Comparison of ENCODE assay signal across 8 cellular contexts in genomic region chr19:52170863-52171320, GRCh38. TPM values are rescaled to one million over a fixed set of nuclear protein-coding genes. Genes with fewer than 3 reads are reported as not detected.
DNase-seq lines count a peak whose midpoint lies in the region; ATAC-seq and TF ChIP-seq lines count a peak whose summit lies in the region.

No MANE protein-coding gene starts in this region.

- peak overlapping the region; percentile 62 for H3K27ac ChIP-seq in C4-2B
- H3K27ac ChIP-seq in Panc1 (ENCODE audit: low read length), result peak overlapping the region; percentile 70
- no peak overlapping the region for H3K27ac ChIP-seq in ectodermal cell (ENCODE audit: insufficient read depth, low read depth, low read length, poor library complexity, severe bottlenecking)
- H3K27ac ChIP-seq in mesenchymal stem cell (ENCODE audit: low read length, poor library complexity, severe bottlenecking), result no peak overlapping the region
- peak overlapping the region; percentile 75 to 93 (median 90) for H3K27ac ChIP-seq in upper lobe of left lung

- H3K79me1 ChIP-seq in mesenchymal stem cell (replicated peaks; ENCODE audit: low read length, poor library complexity, severe bottlenecking), result peaks cover 9% of the 10 kb centered on the region

- peak overlapping the region in 1 of 2 experiments; percentile 95 for H3K14ac ChIP-seq in mesenchymal stem cell (ENCODE audit: low read length in 2 of 2)

- H3K9me3 ChIP-seq in Panc1 (ENCODE audit: control insufficient read depth, insufficient read depth, low read depth, low read length), result no peaks in the 10 kb centered on the region
- H3K9me3 ChIP-seq in ectodermal cell (ENCODE audit: control insufficient read depth, low read length), result no peaks in the 10 kb centered on the region
- peaks cover 12% of the 10 kb centered on the region for H3K9me3 ChIP-seq in mesenchymal stem cell (ENCODE audit: control insufficient read depth, low read length)
- H3K9me3 ChIP-seq in upper lobe of left lung, result no peaks in the 10 kb centered on the region

- 0 to 1% methylated on average over 22 of the region's 22 CpGs for WGBS in ectodermal cell, 2 experiments
- WGBS in mesenchymal stem cell, result under 1% methylated on average over 22 of the region's 22 CpGs
- 0% methylated on average over 22 of the region's 22 CpGs for WGBS in upper lobe of left lung, 2 donors

- peak overlapping the region in 1 of 2 experiments; percentile 86 for H3K18ac ChIP-seq in mesenchymal stem cell (ENCODE audit: low read depth in 1 of 2, low read length in 2 of 2)

- in situ Hi-C loops in Panc1 (cut with HindIII; ENCODE audit: low pct_unique_long_range_greater_than_20kb, low sequenced_read_pairs), result no loop called here

- H3K27me3 ChIP-seq in Panc1 (ENCODE audit: control insufficient read depth, insufficient read depth, low read length) (no peaks in the 10 kb centered on the region), ectodermal cell (ENCODE audit: control insufficient read depth, insufficient read depth, low read length, poor library complexity, severe bottlenecking) (peaks cover 16% of the 10 kb centered on the region), mesenchymal stem cell (ENCODE audit: control insufficient read depth in 1 of 2, insufficient read depth in 1 of 2, low read length in 2 of 2) (no peaks in the 10 kb centered on the region), upper lobe of left lung (no peaks in the 10 kb centered on the region)

- TF ChIP-seq POLR2A in upper lobe of left lung (IDR thresholded peaks at IDR 0.05), result no peak

- H3K9ac ChIP-seq in mesenchymal stem cell (ENCODE audit: low read length), result peak overlapping the region; percentile 98

- BruUV-seq in Panc1 (replicated peaks; lab: Mats Ljungman, UMichigan), result no TSS peak

- peak overlapping the region; percentile 93 for H3K4me2 ChIP-seq in mesenchymal stem cell (ENCODE audit: low read length, poor library complexity, severe bottlenecking)

- H3K4ac ChIP-seq in mesenchymal stem cell (ENCODE audit: low read depth in 1 of 2, low read length in 2 of 2), result peak overlapping the region in 1 of 2 experiments; percentile 81

- H2BK15ac ChIP-seq in mesenchymal stem cell (ENCODE audit: low read depth, poor library complexity, severe bottlenecking), result peak overlapping the region; percentile 52

- H2BK12ac ChIP-seq in mesenchymal stem cell (ENCODE audit: low read length in 2 of 2), result no peak overlapping the region

- peak overlapping the region; percentile 59 for H4K8ac ChIP-seq in mesenchymal stem cell (ENCODE audit: low read length)

- intact Hi-C loops in Panc1 (cut with micrococcal nuclease; ENCODE audit: unreplicated experiment), result no loop called here

- peak overlapping the region; percentile 73 for H2BK120ac ChIP-seq in mesenchymal stem cell (ENCODE audit: low read depth, low read length)

- peak overlapping the region in 1 of 2 experiments; percentile 90 for H3K23ac ChIP-seq in mesenchymal stem cell (ENCODE audit: low read length in 2 of 2)

- POLR2A ChIA-PET in Panc1 (lab: Charles Lee), result no interaction called here

- CTCF ChIA-PET in Panc1 (lab: Charles Lee), result no interaction called here

- H3K36me3 ChIP-seq in Panc1 (ENCODE audit: control insufficient read depth, insufficient read depth, low read length), result no peaks in the 10 kb centered on the region
- no peaks in the 10 kb centered on the region for H3K36me3 ChIP-seq in ectodermal cell (ENCODE audit: control insufficient read depth, insufficient read depth, low read length)
- peaks cover 19 to 27% of the 10 kb centered on the region in 2 experiments for H3K36me3 ChIP-seq in mesenchymal stem cell (ENCODE audit: control insufficient read depth in 1 of 2, insufficient read depth in 2 of 2, low read depth in 1 of 2, low read length in 2 of 2)
- H3K36me3 ChIP-seq in upper lobe of left lung, result peaks cover 0 to 37% (median 17%) of the 10 kb centered on the region in 4 donors

- H3K4me3 ChIP-seq in Panc1 (ENCODE audit: low read depth in 2 of 2, low read length in 2 of 2), result peak overlapping the region; percentile 93 to 94
- H3K4me3 ChIP-seq in ectodermal cell (ENCODE audit: insufficient read depth, low read depth, low read length), result peak overlapping the region; percentile 79
- H3K4me3 ChIP-seq in mesenchymal stem cell (ENCODE audit: insufficient read depth in 1 of 2, low read depth in 1 of 2, low read length in 2 of 2), result peak overlapping the region; percentile 84 to 100
- peak overlapping the region; percentile 62 to 91 (median 72) for H3K4me3 ChIP-seq in upper lobe of left lung

- peak overlapping the region; percentile 83 for H4K91ac ChIP-seq in mesenchymal stem cell (ENCODE audit: low read length)

- ATAC-seq in GM21447 (IDR thresholded peaks at IDR 0.05; ENCODE audit: unreplicated experiment) (peak; percentile 37), Panc1 (peak; percentile 65), upper lobe of left lung (ENCODE audit: low FRiP score in 2 of 2) (peak; percentile 56 to 68), GM18907 (IDR thresholded peaks at IDR 0.05; ENCODE audit: unreplicated experiment) (no peak)

- no peak for TF ChIP-seq CTCF in C4-2B (conservative IDR thresholded peaks at IDR 0.05)
- TF ChIP-seq CTCF in Panc1 (IDR thresholded peaks at IDR 0.05), result no peak
- no peak for TF ChIP-seq CTCF in upper lobe of left lung (IDR thresholded peaks at IDR 0.05)

- no peak overlapping the region for H2AK5ac ChIP-seq in mesenchymal stem cell (ENCODE audit: low read length, severe bottlenecking)

- TF ChIP-seq EP300 in upper lobe of left lung (IDR thresholded peaks at IDR 0.05), result no peak

- no peak overlapping the region for H2BK5ac ChIP-seq in mesenchymal stem cell (ENCODE audit: low read depth, low read length, poor library complexity, severe bottlenecking)

- no peak for DNase-seq in Panc1 (ENCODE audit: low read depth, low spot score)
- peak; percentile 30 for DNase-seq in mesenchymal stem cell
- DNase-seq in upper lobe of left lung, result peak in 1 of 2 donors; percentile 74
- DNase-seq in COR-L47 (lab: John Stamatoyannopoulos, UW), result no peak

- H3K4me1 ChIP-seq in Panc1 (ENCODE audit: control insufficient read depth, insufficient read depth, low read length), result no peaks in the 10 kb centered on the region
- no peaks in the 10 kb centered on the region for H3K4me1 ChIP-seq in ectodermal cell (ENCODE audit: control insufficient read depth, insufficient read depth, low read length)
- peaks cover 1% of the 10 kb centered on the region for H3K4me1 ChIP-seq in mesenchymal stem cell (ENCODE audit: control insufficient read depth, insufficient read depth, low read depth, low read length)
- H3K4me1 ChIP-seq in upper lobe of left lung, result peaks cover 5 to 20% (median 10%) of the 10 kb centered on the region in 4 donors

- H2AFZ ChIP-seq in mesenchymal stem cell (ENCODE audit: low read depth, low read length), result peak overlapping the region; percentile 16

RNA-seq across cellular contexts. Expression of gene ZNF836, which starts 0.5 kb away (rescaled TPM):
- total RNA-seq in Panc1 (2021; ENCODE audit: unreplicated experiment), result 6.3 TPM
- 1.7 TPM for polyA plus RNA-seq in Panc1 (2012; ENCODE audit: insufficient read length)
- 11.6 TPM for polyA plus RNA-seq in ectodermal cell (2013, experiment 1 of 4)
- polyA plus RNA-seq in ectodermal cell (2013, experiment 2 of 4), result 9.4 TPM
- polyA plus RNA-seq in ectodermal cell (2013, experiment 3 of 4), result 8.3 TPM
- polyA plus RNA-seq in ectodermal cell (2013, experiment 4 of 4), result 6.8 TPM
- polyA plus RNA-seq in mesenchymal stem cell (2013, experiment 1 of 2), result 9.6 TPM
- 9.7 TPM for polyA plus RNA-seq in mesenchymal stem cell (2013, experiment 2 of 2)
- total RNA-seq in upper lobe of left lung, result 10 to 100 TPM in 5 of 6 donors, 1 to 10 TPM in 1; 8.4 to 24.3 (median 14.7) TPM

RNA-seq across cellular contexts. Expression of gene PPP2R1A, which starts 19.0 kb away (rescaled TPM):
- total RNA-seq in Panc1 (2021; ENCODE audit: unreplicated experiment) (146 TPM), upper lobe of left lung (100 to 1,000 TPM in 5 of 6 donors, 10 to 100 TPM in 1; 90.1 to 214 (median 177) TPM)
- polyA plus RNA-seq in Panc1 (2012; ENCODE audit: insufficient read length), result 347 TPM
- 344 TPM for polyA plus RNA-seq in ectodermal cell (2013, experiment 1 of 4)
- polyA plus RNA-seq in ectodermal cell (2013, experiment 2 of 4), result 312 TPM
- 244 TPM for polyA plus RNA-seq in ectodermal cell (2013, experiment 3 of 4)
- 264 TPM for polyA plus RNA-seq in ectodermal cell (2013, experiment 4 of 4)
- polyA plus RNA-seq in mesenchymal stem cell (2013, experiment 1 of 2), result 105 TPM
- 103 TPM for polyA plus RNA-seq in mesenchymal stem cell (2013, experiment 2 of 2)

RNA-seq across cellular contexts. Expression of gene ZNF616, which starts 31.2 kb away (rescaled TPM):
- total RNA-seq in Panc1 (2021; ENCODE audit: unreplicated experiment) (5.3 TPM), upper lobe of left lung (10 to 100 TPM in 3 of 6 donors, 1 to 10 TPM in 3; 2.2 to 19.9 (median 10.2) TPM)
- 2.3 TPM for polyA plus RNA-seq in Panc1 (2012; ENCODE audit: insufficient read length)
- 18.8 TPM for polyA plus RNA-seq in ectodermal cell (2013, experiment 1 of 4)
- 21.9 TPM for polyA plus RNA-seq in ectodermal cell (2013, experiment 2 of 4)
- 18.6 TPM for polyA plus RNA-seq in ectodermal cell (2013, experiment 3 of 4)
- polyA plus RNA-seq in ectodermal cell (2013, experiment 4 of 4), result 17.3 TPM
- 4.8 TPM for polyA plus RNA-seq in mesenchymal stem cell (2013, experiment 1 of 2)
- polyA plus RNA-seq in mesenchymal stem cell (2013, experiment 2 of 2), result 4.6 TPM

Comparison
In these comparisons a context has a peak if more than half of its experiments do, and no peak if none do; other contexts are left out.
1. H3K27ac ChIP-seq: peak in C4-2B (single experiment), Panc1 (single experiment) and upper lobe of left lung (4 of 4); none in ectodermal cell (single experiment) and mesenchymal stem cell (single experiment).
2. Peak in every context shown above with its lines, with median percentiles within 50 percentile points of each other: H3K4me3 ChIP-seq.